Comparison of ENCODE assay signal across 1 cellular context in the genomic region with DNA sequence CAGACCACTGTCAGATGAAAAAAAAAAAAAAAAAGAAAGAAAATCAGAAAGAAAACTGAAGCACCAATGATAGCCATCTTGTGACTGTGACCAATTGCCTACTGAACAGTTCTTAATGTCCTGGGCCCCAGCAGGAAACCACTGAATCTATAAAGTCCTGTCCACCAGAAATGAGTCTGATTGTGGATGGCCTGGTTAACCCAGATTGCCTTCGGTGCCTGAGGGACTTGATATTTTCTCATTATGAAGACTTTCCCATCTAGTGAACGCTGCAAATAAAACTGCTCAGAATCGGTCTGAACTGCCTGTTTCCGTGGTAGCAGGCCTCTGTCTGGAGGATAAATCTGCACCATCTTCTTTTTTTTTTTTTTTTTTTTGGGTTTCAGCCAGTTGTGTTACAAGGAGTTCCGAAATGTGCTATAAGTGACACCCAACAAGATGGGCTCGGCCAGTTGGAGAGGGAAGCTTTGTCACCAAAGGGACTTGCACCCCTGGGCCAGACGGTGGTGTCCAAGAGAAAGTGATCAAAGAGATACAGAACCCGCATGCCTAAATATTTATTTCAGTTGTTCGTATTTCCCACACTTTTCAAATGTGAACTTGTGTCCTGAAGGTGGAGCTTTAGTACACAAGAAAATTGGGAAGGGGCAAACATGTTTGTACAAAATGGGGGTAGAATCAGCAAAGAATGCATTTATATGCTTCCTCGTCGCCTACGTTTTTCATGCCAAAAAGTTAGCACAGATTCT.
TF ChIP-seq lines count a peak whose summit lies in the region.

No MANE protein-coding gene starts in this region.

TF ChIP-seq in H1, 55 proteins besides CTCF, POLR2A, EP300 and RAD21 (continued from another document):
- TF ChIP-seq, protein P1, sequence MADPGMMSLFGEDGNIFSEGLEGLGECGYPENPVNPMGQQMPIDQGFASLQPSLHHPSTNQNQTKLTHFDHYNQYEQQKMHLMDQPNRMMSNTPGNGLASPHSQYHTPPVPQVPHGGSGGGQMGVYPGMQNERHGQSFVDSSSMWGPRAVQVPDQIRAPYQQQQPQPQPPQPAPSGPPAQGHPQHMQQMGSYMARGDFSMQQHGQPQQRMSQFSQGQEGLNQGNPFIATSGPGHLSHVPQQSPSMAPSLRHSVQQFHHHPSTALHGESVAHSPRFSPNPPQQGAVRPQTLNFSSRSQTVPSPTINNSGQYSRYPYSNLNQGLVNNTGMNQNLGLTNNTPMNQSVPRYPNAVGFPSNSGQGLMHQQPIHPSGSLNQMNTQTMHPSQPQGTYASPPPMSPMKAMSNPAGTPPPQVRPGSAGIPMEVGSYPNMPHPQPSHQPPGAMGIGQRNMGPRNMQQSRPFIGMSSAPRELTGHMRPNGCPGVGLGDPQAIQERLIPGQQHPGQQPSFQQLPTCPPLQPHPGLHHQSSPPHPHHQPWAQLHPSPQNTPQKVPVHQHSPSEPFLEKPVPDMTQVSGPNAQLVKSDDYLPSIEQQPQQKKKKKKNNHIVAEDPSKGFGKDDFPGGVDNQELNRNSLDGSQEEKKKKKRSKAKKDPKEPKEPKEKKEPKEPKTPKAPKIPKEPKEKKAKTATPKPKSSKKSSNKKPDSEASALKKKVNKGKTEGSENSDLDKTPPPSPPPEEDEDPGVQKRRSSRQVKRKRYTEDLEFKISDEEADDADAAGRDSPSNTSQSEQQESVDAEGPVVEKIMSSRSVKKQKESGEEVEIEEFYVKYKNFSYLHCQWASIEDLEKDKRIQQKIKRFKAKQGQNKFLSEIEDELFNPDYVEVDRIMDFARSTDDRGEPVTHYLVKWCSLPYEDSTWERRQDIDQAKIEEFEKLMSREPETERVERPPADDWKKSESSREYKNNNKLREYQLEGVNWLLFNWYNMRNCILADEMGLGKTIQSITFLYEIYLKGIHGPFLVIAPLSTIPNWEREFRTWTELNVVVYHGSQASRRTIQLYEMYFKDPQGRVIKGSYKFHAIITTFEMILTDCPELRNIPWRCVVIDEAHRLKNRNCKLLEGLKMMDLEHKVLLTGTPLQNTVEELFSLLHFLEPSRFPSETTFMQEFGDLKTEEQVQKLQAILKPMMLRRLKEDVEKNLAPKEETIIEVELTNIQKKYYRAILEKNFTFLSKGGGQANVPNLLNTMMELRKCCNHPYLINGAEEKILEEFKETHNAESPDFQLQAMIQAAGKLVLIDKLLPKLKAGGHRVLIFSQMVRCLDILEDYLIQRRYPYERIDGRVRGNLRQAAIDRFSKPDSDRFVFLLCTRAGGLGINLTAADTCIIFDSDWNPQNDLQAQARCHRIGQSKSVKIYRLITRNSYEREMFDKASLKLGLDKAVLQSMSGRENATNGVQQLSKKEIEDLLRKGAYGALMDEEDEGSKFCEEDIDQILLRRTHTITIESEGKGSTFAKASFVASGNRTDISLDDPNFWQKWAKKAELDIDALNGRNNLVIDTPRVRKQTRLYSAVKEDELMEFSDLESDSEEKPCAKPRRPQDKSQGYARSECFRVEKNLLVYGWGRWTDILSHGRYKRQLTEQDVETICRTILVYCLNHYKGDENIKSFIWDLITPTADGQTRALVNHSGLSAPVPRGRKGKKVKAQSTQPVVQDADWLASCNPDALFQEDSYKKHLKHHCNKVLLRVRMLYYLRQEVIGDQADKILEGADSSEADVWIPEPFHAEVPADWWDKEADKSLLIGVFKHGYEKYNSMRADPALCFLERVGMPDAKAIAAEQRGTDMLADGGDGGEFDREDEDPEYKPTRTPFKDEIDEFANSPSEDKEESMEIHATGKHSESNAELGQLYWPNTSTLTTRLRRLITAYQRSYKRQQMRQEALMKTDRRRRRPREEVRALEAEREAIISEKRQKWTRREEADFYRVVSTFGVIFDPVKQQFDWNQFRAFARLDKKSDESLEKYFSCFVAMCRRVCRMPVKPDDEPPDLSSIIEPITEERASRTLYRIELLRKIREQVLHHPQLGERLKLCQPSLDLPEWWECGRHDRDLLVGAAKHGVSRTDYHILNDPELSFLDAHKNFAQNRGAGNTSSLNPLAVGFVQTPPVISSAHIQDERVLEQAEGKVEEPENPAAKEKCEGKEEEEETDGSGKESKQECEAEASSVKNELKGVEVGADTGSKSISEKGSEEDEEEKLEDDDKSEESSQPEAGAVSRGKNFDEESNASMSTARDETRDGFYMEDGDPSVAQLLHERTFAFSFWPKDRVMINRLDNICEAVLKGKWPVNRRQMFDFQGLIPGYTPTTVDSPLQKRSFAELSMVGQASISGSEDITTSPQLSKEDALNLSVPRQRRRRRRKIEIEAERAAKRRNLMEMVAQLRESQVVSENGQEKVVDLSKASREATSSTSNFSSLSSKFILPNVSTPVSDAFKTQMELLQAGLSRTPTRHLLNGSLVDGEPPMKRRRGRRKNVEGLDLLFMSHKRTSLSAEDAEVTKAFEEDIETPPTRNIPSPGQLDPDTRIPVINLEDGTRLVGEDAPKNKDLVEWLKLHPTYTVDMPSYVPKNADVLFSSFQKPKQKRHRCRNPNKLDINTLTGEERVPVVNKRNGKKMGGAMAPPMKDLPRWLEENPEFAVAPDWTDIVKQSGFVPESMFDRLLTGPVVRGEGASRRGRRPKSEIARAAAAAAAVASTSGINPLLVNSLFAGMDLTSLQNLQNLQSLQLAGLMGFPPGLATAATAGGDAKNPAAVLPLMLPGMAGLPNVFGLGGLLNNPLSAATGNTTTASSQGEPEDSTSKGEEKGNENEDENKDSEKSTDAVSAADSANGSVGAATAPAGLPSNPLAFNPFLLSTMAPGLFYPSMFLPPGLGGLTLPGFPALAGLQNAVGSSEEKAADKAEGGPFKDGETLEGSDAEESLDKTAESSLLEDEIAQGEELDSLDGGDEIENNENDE (IDR thresholded peaks at IDR 0.05; ENCODE audit: insufficient replicate concordance, low read length) = no peak
- TF ChIP-seq SP4 (IDR thresholded peaks at IDR 0.05; ENCODE audit: low read length) (no peak), SIX5 (IDR thresholded peaks at IDR 0.05; ENCODE audit: low read depth, low read length) (no peak), CHD1 (IDR thresholded peaks at IDR 0.05; ENCODE audit: low read depth, low read length) (no peak), FOSL1 (IDR thresholded peaks at IDR 0.05; ENCODE audit: insufficient read depth, low read depth, low read length) (no peak), CBX5 (IDR thresholded peaks at IDR 0.05; ENCODE audit: low read depth, low read length) (no peak), PHF8 (conservative IDR thresholded peaks at IDR 0.05; ENCODE audit: low read depth, low read length) (no peak), BCL11A (IDR thresholded peaks at IDR 0.05; ENCODE audit: low read depth in 2 of 2, low read length in 2 of 2) (no peak), ZNF274 (IDR thresholded peaks at IDR 0.05; ENCODE audit: borderline replicate concordance, extremely low read depth, low read length) (no peak), RBBP5 (IDR thresholded peaks at IDR 0.05; ENCODE audit: borderline replicate concordance, low read depth, low read length) (no peak), HDAC2 (IDR thresholded peaks at IDR 0.05; ENCODE audit: borderline replicate concordance in 1 of 2, low read depth in 2 of 2, low read length in 2 of 2) (no peak), SP2 (IDR thresholded peaks at IDR 0.05; ENCODE audit: low read length) (no peak), MAFK (IDR thresholded peaks at IDR 0.05; ENCODE audit: low read depth, low read length) (no peak), CHD2 (IDR thresholded peaks at IDR 0.05; ENCODE audit: low read length) (no peak), BACH1 (IDR thresholded peaks at IDR 0.05; ENCODE audit: low read length) (no peak), NANOG (IDR thresholded peaks at IDR 0.05; ENCODE audit: insufficient read depth, low read depth, low read length, poor library complexity, severe bottlenecking) (no peak), POLR2AphosphoS5 (IDR thresholded peaks at IDR 0.05; ENCODE audit: low read depth, low read length) (no peak)
- TF ChIP-seq, protein P2, sequence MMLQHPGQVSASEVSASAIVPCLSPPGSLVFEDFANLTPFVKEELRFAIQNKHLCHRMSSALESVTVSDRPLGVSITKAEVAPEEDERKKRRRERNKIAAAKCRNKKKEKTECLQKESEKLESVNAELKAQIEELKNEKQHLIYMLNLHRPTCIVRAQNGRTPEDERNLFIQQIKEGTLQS (IDR thresholded peaks at IDR 0.05; ENCODE audit: insufficient read depth, low read depth, low read length) = no peak
- TF ChIP-seq, protein P3, sequence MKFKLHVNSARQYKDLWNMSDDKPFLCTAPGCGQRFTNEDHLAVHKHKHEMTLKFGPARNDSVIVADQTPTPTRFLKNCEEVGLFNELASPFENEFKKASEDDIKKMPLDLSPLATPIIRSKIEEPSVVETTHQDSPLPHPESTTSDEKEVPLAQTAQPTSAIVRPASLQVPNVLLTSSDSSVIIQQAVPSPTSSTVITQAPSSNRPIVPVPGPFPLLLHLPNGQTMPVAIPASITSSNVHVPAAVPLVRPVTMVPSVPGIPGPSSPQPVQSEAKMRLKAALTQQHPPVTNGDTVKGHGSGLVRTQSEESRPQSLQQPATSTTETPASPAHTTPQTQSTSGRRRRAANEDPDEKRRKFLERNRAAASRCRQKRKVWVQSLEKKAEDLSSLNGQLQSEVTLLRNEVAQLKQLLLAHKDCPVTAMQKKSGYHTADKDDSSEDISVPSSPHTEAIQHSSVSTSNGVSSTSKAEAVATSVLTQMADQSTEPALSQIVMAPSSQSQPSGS (IDR thresholded peaks at IDR 0.05; ENCODE audit: low read length) = no peak
